8 cellular contexts compared by ENCODE assay signal in genomic region chrX:49199906-49200771, GRCh38. TPM values are rescaled to one million over a fixed set of nuclear protein-coding genes. Genes with fewer than 3 reads are reported as not detected.
DNase-seq lines count a peak whose midpoint lies in the region; TF ChIP-seq lines count a peak whose summit lies in the region.

TSS of gene SYP (minus strand) at chrX:49200193. CDS start at chrX:49200186, 7 bp downstream.

- peak within 1 kb of the TSS; percentile 63 for H3K27ac Mint-ChIP-seq in activated naive CD4-positive, alpha-beta T cell treated with anti-CD3 and anti-CD28 coated beads for 36 hours

- no peaks in the 10 kb centered on the region for H3K79me2 ChIP-seq in osteoblast (ENCODE audit: insufficient read depth, low read length)

- H3K9me3 Mint-ChIP-seq in activated naive CD4-positive, alpha-beta T cell treated with anti-CD3 and anti-CD28 coated beads for 36 hours = no peaks in the 10 kb centered on the region

- peaks cover 19% of the 10 kb centered on the region for H3K4me1 Mint-ChIP-seq in activated naive CD4-positive, alpha-beta T cell treated with anti-CD3 and anti-CD28 coated beads for 36 hours (ENCODE audit: low read depth)

- peak within 1 kb of the TSS; percentile 8; the same call in 1 of the 2 replicates for H3K4me3 ChIP-seq in SJSA1
- H3K4me3 ChIP-seq in osteoblast (ENCODE audit: insufficient read depth, low read length) = peak within 1 kb of the TSS; percentile 60

- H3K27ac ChIP-seq in SJSA1 = no peak within 1 kb of the TSS
- no peak within 1 kb of the TSS for H3K27ac ChIP-seq in osteoblast (ENCODE audit: low read depth, low read length)
- H3K27ac ChIP-seq in temporal lobe (ENCODE audit: low read depth, low read length) = peak within 1 kb of the TSS; percentile 83

- intact Hi-C loops in activated naive CD4-positive, alpha-beta T cell treated with anti-CD3 and anti-CD28 coated beads for 36 hours (cut with micrococcal nuclease) = loop anchor here (1.0 to 10.0 kb wide), 5 partner anchors 9 to 645 kb away; partner anchors contain the start of gene PPP1R3F

- CTCF ChIA-PET in activated naive CD4-positive, alpha-beta T cell treated with anti-CD3 and anti-CD28 coated beads for 36 hours (lab: Charles Lee) = no interaction called here

- H3K4me1 ChIP-seq in SJSA1 (replicated peaks) = peaks cover 6% of the 10 kb centered on the region; the same call in 1 of the 2 replicates
- no peaks in the 10 kb centered on the region for H3K4me1 ChIP-seq in osteoblast (ENCODE audit: insufficient read depth, low read length)

- in situ Hi-C loops in G401 (cut with HindIII; ENCODE audit: low sequenced_read_pairs) = no loop called here

- H3K4me3 Mint-ChIP-seq in activated naive CD4-positive, alpha-beta T cell treated with anti-CD3 and anti-CD28 coated beads for 36 hours = peak within 1 kb of the TSS; percentile 64

- H4K20me1 ChIP-seq in osteoblast (ENCODE audit: insufficient read depth, low read length) = no peaks in the 10 kb centered on the region

- peak within 1 kb of the TSS; percentile 90 for H2AFZ ChIP-seq in osteoblast (ENCODE audit: low read length)

- DNase-seq in G401 (ENCODE audit: low spot score) (peak; percentile 85), H4 (ENCODE audit: low spot score) (peak; percentile 80), LoVo (ENCODE audit: low spot score) (peak; percentile 83), SJSA1 (ENCODE audit: low read depth in 1 of 2, low spot score in 2 of 2) (peak; percentile 70 to 85), globus pallidus (ENCODE audit: low spot score) (peak; percentile 80), osteoblast (ENCODE audit: insufficient read length, low spot score, missing footprints) (peak; percentile 98)
- DNase-seq in activated naive CD4-positive, alpha-beta T cell treated with anti-CD3 and anti-CD28 coated beads for 36 hours = peak; percentile 91

- H3K9me3 ChIP-seq in SJSA1 (replicated peaks) = no peaks in the 10 kb centered on the region
- H3K9me3 ChIP-seq in osteoblast (ENCODE audit: low read depth, low read length) = no peaks in the 10 kb centered on the region

- H3K27me3 Mint-ChIP-seq in activated naive CD4-positive, alpha-beta T cell treated with anti-CD3 and anti-CD28 coated beads for 36 hours (ENCODE audit: low read depth) = no peaks in the 10 kb centered on the region

- no peak for TF ChIP-seq CTCF in osteoblast (IDR thresholded peaks at IDR 0.05; ENCODE audit: extremely low read depth, low read depth, low read length)

- no peaks in the 10 kb centered on the region for H3K36me3 Mint-ChIP-seq in activated naive CD4-positive, alpha-beta T cell treated with anti-CD3 and anti-CD28 coated beads for 36 hours (ENCODE audit: low read depth)

- H3K4me2 ChIP-seq in osteoblast (ENCODE audit: insufficient read depth, low read length) = peak within 1 kb of the TSS; percentile 82

- no peaks in the 10 kb centered on the region for H3K27me3 ChIP-seq in SJSA1 (replicated peaks)
- H3K27me3 ChIP-seq in osteoblast (ENCODE audit: insufficient read depth, low read length) = peaks cover 4% of the 10 kb centered on the region

- H3K36me3 ChIP-seq in SJSA1 = no peaks in the 10 kb centered on the region
- H3K36me3 ChIP-seq in osteoblast (ENCODE audit: insufficient read depth, low read length) = no peaks in the 10 kb centered on the region

RNA-seq across cellular contexts. Expression of gene SYP, which starts in this region (rescaled TPM):
- total RNA-seq in G401 (2014; rRNA removed; shearing (Covaris generic)) = 8.7 and 13.8 TPM in 2 replicates
- 0.19 TPM in 1 of 2 replicates, not detected in the other for total RNA-seq in H4 (2014; rRNA removed; shearing (Covaris generic))
- total RNA-seq in SJSA1 (2014; rRNA removed; shearing (Covaris generic)) = 0.16 and 0.53 TPM in 2 replicates
- total RNA-seq in activated naive CD4-positive, alpha-beta T cell treated with anti-CD3 and anti-CD28 coated beads for 36 hours = 1 to 10 TPM; 2.5 to 2.6 TPM
- 0.29 and 0.36 TPM in 2 replicates for total RNA-seq in osteoblast
- 107 TPM for total RNA-seq in temporal lobe

Comparison
In these comparisons a context has a peak if more than half of its experiments do, and no peak if none do; other contexts are left out.
1. Peak in DNase-seq in H4; RNA of the gene not detected or under 1 TPM.
2. Peak in DNase-seq and H3K4me3 ChIP-seq in SJSA1; RNA of the gene not detected or under 1 TPM.
3. Peak in DNase-seq, H3K4me3 ChIP-seq and H3K4me2 ChIP-seq in osteoblast; RNA of the gene not detected or under 1 TPM.